Comparison of ENCODE assay signal across 26 cellular contexts in the genomic region with DNA sequence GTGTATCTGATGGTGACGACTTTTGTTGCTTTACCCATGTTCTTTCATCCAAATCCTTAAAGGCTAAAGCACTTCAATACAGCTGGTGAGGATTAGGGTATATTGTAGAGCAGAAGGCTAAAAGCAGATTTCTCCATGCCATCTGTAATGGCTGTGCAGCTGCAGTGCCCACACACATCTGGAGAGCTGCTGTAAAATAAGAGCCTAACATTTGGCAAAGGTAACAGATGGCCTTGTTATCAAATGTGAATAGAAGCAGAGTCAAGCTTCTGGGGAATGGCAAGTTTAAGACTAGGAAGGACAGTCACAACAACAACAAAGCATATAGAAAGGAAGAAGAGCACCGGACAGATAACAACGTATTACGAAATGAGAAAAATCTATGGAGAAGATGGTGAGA.
"Had no signal": no experiment of that assay in that cellular context is flagged by ENCODE, and none has a peak within 500 bp of the region (broad histone marks: within the 10 kb centered on the region; RNA-seq: fewer than 3 reads in every experiment).

No MANE protein-coding gene starts in this region.

- ATAC-seq: foreskin keratinocyte; heart left ventricle; left colon; left ventricle myocardium superior; psoas muscle; sciatic nerve; stimulated activated naive B cell treated with anti-CD40 and anti-IgM and Interleukin-4, amounts not matched to agents 10 μg/mL and 1 μg/mL and 100 μg/mL, for 72 hours; stimulated activated naive CD8-positive, alpha-beta T cell treated with anti-CD3 and anti-CD28 coated beads, Interleukin-15, amount 100 ng/mL, for 72 hours had no signal

- H3K27ac ChIP-seq: coronary artery, foreskin keratinocyte, heart left ventricle, parathyroid adenoma, psoas muscle, spleen, thoracic aorta, transverse colon had no signal

- DNase-seq: effector CD4-positive, alpha-beta T cell; endodermal cell; erythroblast; foreskin keratinocyte; heart left ventricle; hippocampal formation; left colon; left ventricle myocardium superior; mesenchymal stem cell; midbrain; occipital lobe; psoas muscle; retina; spleen; stimulated activated CD4-positive, alpha-beta T cell treated with anti-CD3 and anti-CD28 coated beads, Interleukin-15, amount 100 ng/mL, for 24 hours; stimulated activated CD4-positive, alpha-beta T cell treated with anti-CD3 and anti-CD28 coated beads, Interleukin-1b, Interleukin-23, amount 100 ng/mL, for 48 hours; stimulated activated CD4-positive, alpha-beta T cell treated with anti-CD3 and anti-CD28 coated beads, Interleukin-4, amount 100 ng/mL, for 24 hours; stimulated activated naive B cell treated with anti-CD40 and anti-IgM and Interleukin-4, amounts not matched to agents 10 μg/mL and 1 μg/mL and 100 μg/mL, for 72 hours; stimulated activated naive CD8-positive, alpha-beta T cell treated with anti-CD3 and anti-CD28 coated beads, Interleukin-15, amount 100 ng/mL, for 72 hours; transverse colon had no signal

- H3K4me1 Mint-ChIP-seq: nephron; stimulated activated naive B cell treated with anti-CD40 and anti-IgM and Interleukin-4, amounts not matched to agents 10 μg/mL and 1 μg/mL and 100 μg/mL, for 72 hours; stimulated activated naive CD8-positive, alpha-beta T cell treated with anti-CD3 and anti-CD28 coated beads, Interleukin-15, amount 100 ng/mL, for 72 hours had no signal

- H3K27me3 Mint-ChIP-seq: stimulated activated naive B cell treated with anti-CD40 and anti-IgM and Interleukin-4, amounts not matched to agents 10 μg/mL and 1 μg/mL and 100 μg/mL, for 72 hours; stimulated activated naive CD8-positive, alpha-beta T cell treated with anti-CD3 and anti-CD28 coated beads, Interleukin-15, amount 100 ng/mL, for 72 hours had no signal

- H3K9me3 Mint-ChIP-seq: endodermal cell; nephron; stimulated activated naive B cell treated with anti-CD40 and anti-IgM and Interleukin-4, amounts not matched to agents 10 μg/mL and 1 μg/mL and 100 μg/mL, for 72 hours; stimulated activated naive CD8-positive, alpha-beta T cell treated with anti-CD3 and anti-CD28 coated beads, Interleukin-15, amount 100 ng/mL, for 72 hours had no signal

- H3K4me3 Mint-ChIP-seq: endodermal cell; nephron; stimulated activated naive B cell treated with anti-CD40 and anti-IgM and Interleukin-4, amounts not matched to agents 10 μg/mL and 1 μg/mL and 100 μg/mL, for 72 hours; stimulated activated naive CD8-positive, alpha-beta T cell treated with anti-CD3 and anti-CD28 coated beads, Interleukin-15, amount 100 ng/mL, for 72 hours had no signal

- H2AFZ ChIP-seq: parathyroid adenoma had no signal

- H3K4me1 ChIP-seq: foreskin keratinocyte, heart left ventricle, parathyroid adenoma, psoas muscle, spleen, transverse colon had no signal

- H3K4me3 ChIP-seq: coronary artery, heart left ventricle, lung, psoas muscle, spleen, thoracic aorta, transverse colon had no signal

- H3K79me2 ChIP-seq: parathyroid adenoma had no signal

- H3K27ac Mint-ChIP-seq: endodermal cell; nephron; stimulated activated naive B cell treated with anti-CD40 and anti-IgM and Interleukin-4, amounts not matched to agents 10 μg/mL and 1 μg/mL and 100 μg/mL, for 72 hours; stimulated activated naive CD8-positive, alpha-beta T cell treated with anti-CD3 and anti-CD28 coated beads, Interleukin-15, amount 100 ng/mL, for 72 hours had no signal

- H3K36me3 ChIP-seq: heart left ventricle, spleen, thoracic aorta, transverse colon had no signal

- H3K36me3 Mint-ChIP-seq: stimulated activated naive B cell treated with anti-CD40 and anti-IgM and Interleukin-4, amounts not matched to agents 10 μg/mL and 1 μg/mL and 100 μg/mL, for 72 hours had no signal

- H3K27me3 ChIP-seq: foreskin keratinocyte, heart left ventricle, spleen, transverse colon had no signal

- H3K9me3 ChIP-seq: heart left ventricle, psoas muscle, spleen, thoracic aorta, transverse colon had no signal
